ENCODE assay signal across 1 cellular context in genomic region chr9:114184071-114184470, GRCh38.
TF ChIP-seq lines count a peak whose summit lies in the region.

No MANE protein-coding gene starts in this region.

TF ChIP-seq in K562, 482 proteins besides CTCF, POLR2A, EP300 and RAD21:
- TF ChIP-seq, protein P1, sequence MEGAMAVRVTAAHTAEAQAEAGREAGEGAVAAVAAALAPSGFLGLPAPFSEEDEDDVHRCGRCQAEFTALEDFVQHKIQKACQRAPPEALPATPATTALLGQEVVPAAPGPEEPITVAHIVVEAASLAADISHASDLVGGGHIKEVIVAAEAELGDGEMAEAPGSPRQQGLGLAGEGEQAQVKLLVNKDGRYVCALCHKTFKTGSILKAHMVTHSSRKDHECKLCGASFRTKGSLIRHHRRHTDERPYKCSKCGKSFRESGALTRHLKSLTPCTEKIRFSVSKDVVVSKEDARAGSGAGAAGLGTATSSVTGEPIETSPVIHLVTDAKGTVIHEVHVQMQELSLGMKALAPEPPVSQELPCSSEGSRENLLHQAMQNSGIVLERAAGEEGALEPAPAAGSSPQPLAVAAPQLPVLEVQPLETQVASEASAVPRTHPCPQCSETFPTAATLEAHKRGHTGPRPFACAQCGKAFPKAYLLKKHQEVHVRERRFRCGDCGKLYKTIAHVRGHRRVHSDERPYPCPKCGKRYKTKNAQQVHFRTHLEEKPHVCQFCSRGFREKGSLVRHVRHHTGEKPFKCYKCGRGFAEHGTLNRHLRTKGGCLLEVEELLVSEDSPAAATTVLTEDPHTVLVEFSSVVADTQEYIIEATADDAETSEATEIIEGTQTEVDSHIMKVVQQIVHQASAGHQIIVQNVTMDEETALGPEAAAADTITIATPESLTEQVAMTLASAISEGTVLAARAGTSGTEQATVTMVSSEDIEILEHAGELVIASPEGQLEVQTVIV (CRISPR knock-in tag; IDR thresholded peaks at IDR 0.05; ENCODE audit: borderline replicate concordance): no peak
- TF ChIP-seq NFIC (IDR thresholded peaks at IDR 0.05) (peak; percentile 87), MAZ (CRISPR knock-in tag; conservative IDR thresholded peaks at IDR 0.05 in 1 of 2, IDR thresholded peaks at IDR 0.05 in 1 of 2) (no peak), NFE2 (IDR thresholded peaks at IDR 0.05; ENCODE audit: low read depth) (0 out of 2 replicates have a peak, but pooled peaks have one; percentile 6), ZNF354B (CRISPR knock-in tag; IDR thresholded peaks at IDR 0.05) (no peak), FOSL1 (tag; conservative IDR thresholded peaks at IDR 0.05) (peak; percentile 41; the same call in 1 of the 2 replicates), RCOR1 (IDR thresholded peaks at IDR 0.05; ENCODE audit: borderline replicate concordance in 1 of 2, low read depth in 2 of 2, low read length in 2 of 2) (peak in 1 of 2 experiments; percentile 78; a peak in 2 of 4 replicates), ZNF444 (CRISPR knock-in tag; IDR thresholded peaks at IDR 0.05) (no peak), KDM1A (IDR thresholded peaks at IDR 0.05) (peak; percentile 21 to 35; a peak in 2 of 4 replicates), ZBTB34 (CRISPR knock-in tag; IDR thresholded peaks at IDR 0.05) (no peak)
